In genomic region chr5:15027764-15028163, GRCh38 we compare ENCODE assay signal across 29 cellular contexts.
"Had no signal": no experiment of that assay in that cellular context is flagged by ENCODE, and none has a peak within 500 bp of the region (broad histone marks: within the 10 kb centered on the region; RNA-seq: fewer than 3 reads in every experiment).

No MANE protein-coding gene starts in this region.

- H3K27me3 ChIP-seq: ascending aorta, breast epithelium, cardiac muscle cell, colonic mucosa, gastrocnemius medialis had no signal

- H3K36me3 Mint-ChIP-seq: activated naive CD4-positive, alpha-beta T cell treated with anti-CD3 and anti-CD28 coated beads, Interleukin-2, amount 10 ng/mL, durations not matched to agents 7 days and 5 days; activated naive CD8-positive, alpha-beta T cell treated with anti-CD3 and anti-CD28 coated beads, Interleukin-2, amount 10 ng/mL, durations not matched to agents 7 days and 5 days; brain; WTC11 had no signal

- DNase-seq: activated CD4-positive, alpha-beta memory T cell treated with anti-CD3 and anti-CD28 coated beads, Interleukin-2, amount 10 ng/mL, durations not matched to agents 7 days and 5 days; activated CD4-positive, alpha-beta T cell treated with anti-CD3 and anti-CD28 coated beads for 1 hour; activated CD4-positive, alpha-beta T cell treated with anti-CD3 and anti-CD28 coated beads for 4 hours; activated CD4-positive, alpha-beta T cell treated with anti-CD3 and anti-CD28 coated beads, Interleukin-2, amount 10 ng/mL, durations not matched to agents 7 days and 5 days; activated CD4-positive, alpha-beta T cell treated with anti-CD3 and anti-CD28 coated beads, Interleukin-2, amount 50 U/mL, for 4 hours; activated CD8-positive, alpha-beta memory T cell treated with anti-CD3 and anti-CD28 coated beads, Interleukin-2, amount 50 U/mL, for 48 hours; activated gamma-delta T cell; activated naive CD4-positive, alpha-beta T cell; activated naive CD4-positive, alpha-beta T cell treated with anti-CD3 and anti-CD28 coated beads, Interleukin-2, amount 10 ng/mL, durations not matched to agents 7 days and 5 days; activated naive CD8-positive, alpha-beta T cell treated with anti-CD3 and anti-CD28 coated beads, Interleukin-2, amount 10 ng/mL, durations not matched to agents 7 days and 5 days; activated T-cell treated with anti-CD3 and anti-CD28 coated beads for 4 hours; activated T-cell treated with anti-CD3 and anti-CD28 coated beads, Interleukin-2, amount 50 U/mL, for 24 hours; activated T-cell treated with anti-CD3 and anti-CD28 coated beads, Interleukin-2, amount 50 U/mL, for 72 hours; central memory CD4-positive, alpha-beta T cell; cerebellar nuclear complex; colonic mucosa; effector CD8-positive, alpha-beta T cell; erythroblast; gastrocnemius medialis; glutamatergic neuron had no signal

- H3K4me1 Mint-ChIP-seq: activated CD4-positive, alpha-beta memory T cell treated with anti-CD3 and anti-CD28 coated beads, Interleukin-2, amount 10 ng/mL, durations not matched to agents 7 days and 5 days; activated CD4-positive, alpha-beta T cell treated with anti-CD3 and anti-CD28 coated beads, Interleukin-2, amount 10 ng/mL, durations not matched to agents 7 days and 5 days; activated naive CD4-positive, alpha-beta T cell treated with anti-CD3 and anti-CD28 coated beads, Interleukin-2, amount 10 ng/mL, durations not matched to agents 7 days and 5 days; activated naive CD8-positive, alpha-beta T cell treated with anti-CD3 and anti-CD28 coated beads, Interleukin-2, amount 10 ng/mL, durations not matched to agents 7 days and 5 days had no signal

- H3K4me1 ChIP-seq: breast epithelium, colonic mucosa, foreskin keratinocyte, gastrocnemius medialis had no signal

- H3K4me3 Mint-ChIP-seq: activated CD4-positive, alpha-beta memory T cell treated with anti-CD3 and anti-CD28 coated beads, Interleukin-2, amount 10 ng/mL, durations not matched to agents 7 days and 5 days; activated CD4-positive, alpha-beta T cell treated with anti-CD3 and anti-CD28 coated beads, Interleukin-2, amount 10 ng/mL, durations not matched to agents 7 days and 5 days; activated naive CD4-positive, alpha-beta T cell treated with anti-CD3 and anti-CD28 coated beads, Interleukin-2, amount 10 ng/mL, durations not matched to agents 7 days and 5 days; activated naive CD8-positive, alpha-beta T cell treated with anti-CD3 and anti-CD28 coated beads, Interleukin-2, amount 10 ng/mL, durations not matched to agents 7 days and 5 days; activated T-cell treated with anti-CD3 and anti-CD28 coated beads, Interleukin-2, amount 50 U/mL, for 24 hours; activated T-cell treated with anti-CD3 and anti-CD28 coated beads, Interleukin-2, amount 50 U/mL, for 72 hours; brain; WTC11 had no signal

- H3K36me3 ChIP-seq: ascending aorta, breast epithelium, cardiac muscle cell, colonic mucosa, esophagus muscularis mucosa, gastrocnemius medialis had no signal

- H3K9me3 ChIP-seq: ascending aorta, breast epithelium, colonic mucosa, gastrocnemius medialis had no signal

- H3K9me3 Mint-ChIP-seq: activated CD4-positive, alpha-beta memory T cell treated with anti-CD3 and anti-CD28 coated beads, Interleukin-2, amount 10 ng/mL, durations not matched to agents 7 days and 5 days; activated CD4-positive, alpha-beta T cell treated with anti-CD3 and anti-CD28 coated beads, Interleukin-2, amount 10 ng/mL, durations not matched to agents 7 days and 5 days; activated naive CD4-positive, alpha-beta T cell treated with anti-CD3 and anti-CD28 coated beads, Interleukin-2, amount 10 ng/mL, durations not matched to agents 7 days and 5 days; activated naive CD4-positive, alpha-beta T cell treated with anti-CD3 and anti-CD28 coated beads, Interleukin-2, amount 50 U/mL, for 72 hours; activated naive CD8-positive, alpha-beta T cell treated with anti-CD3 and anti-CD28 coated beads, Interleukin-2, amount 10 ng/mL, durations not matched to agents 7 days and 5 days; activated T-cell treated with anti-CD3 and anti-CD28 coated beads, Interleukin-2, amount 50 U/mL, for 24 hours; activated T-cell treated with anti-CD3 and anti-CD28 coated beads, Interleukin-2, amount 50 U/mL, for 72 hours; brain had no signal

- H3K4me3 ChIP-seq: ascending aorta, breast epithelium, cardiac muscle cell, colonic mucosa, esophagus muscularis mucosa, gastrocnemius medialis had no signal

- ATAC-seq: activated naive CD4-positive, alpha-beta T cell treated with anti-CD3 and anti-CD28 coated beads, Interleukin-2, amount 50 U/mL, for 72 hours; activated T-cell treated with anti-CD3 and anti-CD28 coated beads, Interleukin-2, amount 50 U/mL, for 72 hours; foreskin keratinocyte; gastrocnemius medialis had no signal

- H3K27ac Mint-ChIP-seq: activated CD4-positive, alpha-beta memory T cell treated with anti-CD3 and anti-CD28 coated beads, Interleukin-2, amount 10 ng/mL, durations not matched to agents 7 days and 5 days; activated CD4-positive, alpha-beta T cell treated with anti-CD3 and anti-CD28 coated beads, Interleukin-2, amount 10 ng/mL, durations not matched to agents 7 days and 5 days; activated naive CD4-positive, alpha-beta T cell treated with anti-CD3 and anti-CD28 coated beads, Interleukin-2, amount 10 ng/mL, durations not matched to agents 7 days and 5 days; activated naive CD4-positive, alpha-beta T cell treated with anti-CD3 and anti-CD28 coated beads, Interleukin-2, amount 50 U/mL, for 72 hours; activated naive CD8-positive, alpha-beta T cell treated with anti-CD3 and anti-CD28 coated beads, Interleukin-2, amount 10 ng/mL, durations not matched to agents 7 days and 5 days; activated T-cell treated with anti-CD3 and anti-CD28 coated beads, Interleukin-2, amount 50 U/mL, for 24 hours; activated T-cell treated with anti-CD3 and anti-CD28 coated beads, Interleukin-2, amount 50 U/mL, for 72 hours; brain; WTC11 had no signal

- H3K27ac ChIP-seq: ascending aorta, breast epithelium, cardiac muscle cell, colonic mucosa, esophagus muscularis mucosa, foreskin keratinocyte, gastrocnemius medialis, VCaP had no signal
